In genomic region chr2:236464140-236464539, GRCh38 we compare ENCODE assay signal across 15 cellular contexts.
DNase-seq lines count a peak whose midpoint lies in the region; TF ChIP-seq lines count a peak whose summit lies in the region.
"Had no signal": no experiment of that assay in that cellular context is flagged by ENCODE, and none has a peak within 500 bp of the region (broad histone marks: within the 10 kb centered on the region; RNA-seq: fewer than 3 reads in every experiment).

No MANE protein-coding gene starts in this region.

- H3K4me1 Mint-ChIP-seq in HFFc6 (ENCODE audit: low read depth) = no peaks in the 10 kb centered on the region
- H3K4me1 Mint-ChIP-seq: CD4-positive, CD25-positive, alpha-beta regulatory T cell had no signal

- no peak for TF ChIP-seq EP300 in Ishikawa (IDR thresholded peaks at IDR 0.05; ENCODE audit: borderline replicate concordance)

- H3K9me3 Mint-ChIP-seq in HFFc6 = peaks cover 50% of the 10 kb centered on the region

- H3K4me3 ChIP-seq in fibroblast of mammary gland (ENCODE audit: control insufficient read depth, low read depth, low read length) = no peak overlapping the region
- H3K4me3 ChIP-seq: BLaER1 treated with 17β-estradiol and CSF1 and Interleukin-3, amounts not matched to agents 10 nM and 100 nM had no signal

- TF ChIP-seq CTCF in fibroblast of mammary gland (conservative IDR thresholded peaks at IDR 0.05; ENCODE audit: control insufficient read depth, insufficient read depth, low read depth, low read length) (no peak), HFFc6 (IDR thresholded peaks at IDR 0.05) (no peak)

- no peak overlapping the region for H3K4me3 Mint-ChIP-seq in HFFc6
- H3K4me3 Mint-ChIP-seq: CD4-positive, CD25-positive, alpha-beta regulatory T cell had no signal

- no peak overlapping the region for H3K27ac Mint-ChIP-seq in HFFc6
- H3K27ac Mint-ChIP-seq: CD4-positive, CD25-positive, alpha-beta regulatory T cell had no signal

- H3K27me3 Mint-ChIP-seq in HFFc6 (ENCODE audit: insufficient read depth) = peaks cover 2% of the 10 kb centered on the region; the same call in 1 of the 2 replicates

- DNase-seq in DMS 273 (lab: John Stamatoyannopoulos, UW; ENCODE audit: unreplicated experiment) = peak; percentile 17
- DNase-seq in DMS 273 treated with DMSO at 0.1 percent for 48 hours (lab: John Stamatoyannopoulos, UW) = no peak
- peak; percentile 0 for DNase-seq in OCI-M1 (lab: John Stamatoyannopoulos, UW)
- DNase-seq in fibroblast of mammary gland (ENCODE audit: low read depth) = peak; percentile 17
- no peak for DNase-seq in central memory CD4-positive, alpha-beta T cell
- DNase-seq in dedifferentiated amniotic fluid mesenchymal stem cell (ENCODE audit: extremely low spot score) = no peak
- no peak for DNase-seq in HFFc6
- DNase-seq: CD4-positive, CD25-positive, alpha-beta regulatory T cell; DND-41; GDM1; GOT3; HCEC 1CT; KG1 had no signal

- peaks cover 4% of the 10 kb centered on the region; the same call in 1 of the 2 replicates for H3K36me3 Mint-ChIP-seq in HFFc6 (ENCODE audit: low read depth)
- H3K36me3 Mint-ChIP-seq: CD4-positive, CD25-positive, alpha-beta regulatory T cell had no signal

- TF ChIP-seq RAD21 in Ishikawa (IDR thresholded peaks at IDR 0.05; ENCODE audit: low read depth) = no peak

TF ChIP-seq in Ishikawa, 13 proteins besides CTCF, POLR2A, EP300 and RAD21:
- TF ChIP-seq NFIC (IDR thresholded peaks at IDR 0.05) (no peak), CREB1 (IDR thresholded peaks at IDR 0.05; ENCODE audit: low read depth) (no peak), MAX (IDR thresholded peaks at IDR 0.05) (no peak), TCF12 (IDR thresholded peaks at IDR 0.05; ENCODE audit: low read depth) (no peak), REST (IDR thresholded peaks at IDR 0.05; ENCODE audit: low read depth) (no peak), USF1 (IDR thresholded peaks at IDR 0.05) (no peak), CEBPB (IDR thresholded peaks at IDR 0.05) (peak; percentile 4; the same call in 1 of the 2 replicates)

Comparison
In these comparisons a context has a peak if more than half of its experiments do, and no peak if none do; other contexts are left out.
1. DNase-seq: peak in DMS 273 (single experiment), OCI-M1 (single experiment) and fibroblast of mammary gland (single experiment); none in DMS 273 treated with DMSO at 0.1 percent for 48 hours (single experiment), central memory CD4-positive, alpha-beta T cell (single experiment), dedifferentiated amniotic fluid mesenchymal stem cell (single experiment) and HFFc6 (single experiment).